ENCODE assay signal across 22 cellular contexts in genomic region chr10:76884673-76885275, GRCh38.
"Had no signal": no experiment of that assay in that cellular context is flagged by ENCODE, and none has a peak within 500 bp of the region (broad histone marks: within the 10 kb centered on the region; RNA-seq: fewer than 3 reads in every experiment).

No MANE protein-coding gene starts in this region.

- H3K9me3 Mint-ChIP-seq: nephron progenitor cell, type B pancreatic cell had no signal

- ATAC-seq: left cardiac atrium; left ventricle myocardium superior; naive thymus-derived CD4-positive, alpha-beta T cell; stimulated activated naive CD8-positive, alpha-beta T cell treated with anti-CD3 and anti-CD28 coated beads, Interleukin-15, Interleukin-2, amounts not matched to agents 100 U/mL and 50 U/mL, for 24 hours had no signal

- H3K4me3 Mint-ChIP-seq: naive thymus-derived CD4-positive, alpha-beta T cell; nephron progenitor cell; type B pancreatic cell had no signal

- H3K4me2 ChIP-seq: hepatocyte had no signal

- DNase-seq: colonic mucosa; dermis blood vessel endothelial cell; esophagus squamous epithelium; foreskin fibroblast; kidney; left cardiac atrium; left ventricle myocardium superior; mesenchymal stem cell; midbrain; naive thymus-derived CD4-positive, alpha-beta T cell; nephron progenitor cell; posterior cingulate gyrus; small intestine; stimulated activated CD4-positive, alpha-beta T cell treated with anti-CD3 and anti-CD28 coated beads, Interleukin-12 subunit alpha, Interleukin-12 subunit beta, amount 100 ng/mL, for 4 hours; stimulated activated naive CD8-positive, alpha-beta T cell treated with anti-CD3 and anti-CD28 coated beads, Interleukin-15, Interleukin-2, amounts not matched to agents 100 U/mL and 50 U/mL, for 24 hours; thyroid gland had no signal

- H3K27ac ChIP-seq: colonic mucosa, esophagus squamous epithelium, hepatocyte, neutrophil, suprapubic skin, thyroid gland had no signal

- H3K4me1 ChIP-seq: thyroid gland had no signal

- H3K36me3 ChIP-seq: colonic mucosa, esophagus squamous epithelium, neutrophil, suprapubic skin, thyroid gland had no signal

- H2AFZ ChIP-seq: hepatocyte had no signal

- H3K27ac Mint-ChIP-seq: naive thymus-derived CD4-positive, alpha-beta T cell; nephron progenitor cell; type B pancreatic cell had no signal

- H3K36me3 Mint-ChIP-seq: naive thymus-derived CD4-positive, alpha-beta T cell; type B pancreatic cell had no signal

- H3K27me3 ChIP-seq: colonic mucosa, esophagus squamous epithelium, hepatocyte, suprapubic skin, thyroid gland had no signal

- H3K4me3 ChIP-seq: colonic mucosa, esophagus squamous epithelium, hepatocyte, lung, suprapubic skin, thyroid gland had no signal

- H3K79me2 ChIP-seq: hepatocyte had no signal

- FAIRE-seq: kidney, small intestine, urothelium cell line had no signal

- H3K9me3 ChIP-seq: colonic mucosa, esophagus squamous epithelium, neutrophil, suprapubic skin, thyroid gland had no signal
